In the genomic region with DNA sequence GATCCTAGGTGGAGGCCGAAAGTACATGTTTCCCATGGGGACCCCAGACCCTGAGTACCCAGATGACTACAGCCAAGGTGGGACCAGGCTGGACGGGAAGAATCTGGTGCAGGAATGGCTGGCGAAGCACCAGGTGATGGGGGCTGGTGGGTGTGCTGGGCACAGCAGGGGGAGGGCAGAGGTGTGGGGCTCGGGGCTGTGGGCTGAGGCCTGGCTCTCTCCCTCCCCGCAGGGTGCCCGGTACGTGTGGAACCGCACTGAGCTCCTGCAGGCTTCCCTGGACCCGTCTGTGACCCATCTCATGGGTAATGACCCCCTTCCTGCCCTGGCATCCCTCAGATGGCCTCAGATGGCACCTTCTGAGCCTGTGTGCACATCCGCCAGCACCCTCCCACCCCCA, we compare ENCODE assay signal across 9 cellular contexts. TPM values are rescaled to one million over a fixed set of nuclear protein-coding genes. Genes with fewer than 3 reads are reported as not detected.
"Had no signal": no experiment of that assay in that cellular context is flagged by ENCODE, and none has a peak within 500 bp of the region (broad histone marks: within the 10 kb centered on the region; RNA-seq: fewer than 3 reads in every experiment).

No MANE protein-coding gene starts in this region.

RNA-seq across cellular contexts. Expression of a gene that starts 1.6 kb away (rescaled TPM):
- total RNA-seq: LHCN-M2, MCF 10A, NCI-H460, OCI-LY7, Right ventricle myocardium inferior, RPMI7951, SJCRH30, SK-MEL-5 had no signal

RNA-seq across cellular contexts. Expression of a gene that starts 29.7 kb away (rescaled TPM):
- total RNA-seq: LHCN-M2, NCI-H460, OCI-LY7, Right ventricle myocardium inferior, RPMI7951, SJCRH30, SK-MEL-5 had no signal

RNA-seq across cellular contexts. Expression of a gene that starts 47.7 kb away (rescaled TPM):
- total RNA-seq: LHCN-M2, MCF 10A, NCI-H460, OCI-LY7, PC-9, Right ventricle myocardium inferior, RPMI7951, SJCRH30, SK-MEL-5 had no signal
